In the genomic region with DNA sequence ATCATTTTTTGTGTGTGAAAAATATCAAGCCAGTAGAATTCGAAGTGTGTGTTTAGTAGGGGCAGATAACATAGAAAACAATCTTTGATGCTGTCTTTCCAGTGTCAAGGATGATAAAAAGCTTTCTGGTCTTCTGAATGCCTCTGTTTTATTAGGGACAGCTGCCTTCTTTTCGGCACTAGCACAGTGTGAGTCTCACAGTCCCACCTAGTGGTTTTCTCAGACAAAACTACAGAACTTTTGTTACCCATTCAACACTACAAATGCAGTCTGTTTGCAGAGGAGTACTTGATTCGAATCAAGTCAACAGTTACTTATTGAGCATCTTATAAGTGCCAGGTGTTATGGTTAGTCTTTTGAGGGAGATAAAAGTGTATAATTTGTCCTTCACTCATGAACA, we compare ENCODE assay signal across 10 cellular contexts. TPM values are rescaled to one million over a fixed set of nuclear protein-coding genes. Genes with fewer than 3 reads are reported as not detected.
A peak's percentile ranks its signal among the peaks of the same experiment; 100 is the strongest.
DNase-seq lines count a peak whose midpoint lies in the region; FAIRE-seq and TF ChIP-seq lines count a peak whose summit lies in the region.
"Had no signal": no experiment of that assay in that cellular context is flagged by ENCODE, and none has a peak within 500 bp of the region (broad histone marks: within the 10 kb centered on the region; RNA-seq: fewer than 3 reads in every experiment).

No MANE protein-coding gene starts in this region.

- H3K9me1 ChIP-seq in keratinocyte (ENCODE audit: control insufficient read depth, extremely low read depth, insufficient read depth, low read length), result no peaks in the 10 kb centered on the region

- in situ Hi-C loops in HAP-1 (cut with MboI; ENCODE audit: low sequenced_read_pairs), result no loop called here

- H3K36me3 ChIP-seq in keratinocyte (ENCODE audit: control insufficient read depth in 2 of 2, extremely low read depth in 1 of 2, insufficient read depth in 2 of 2, low read length in 2 of 2) (no peaks in the 10 kb centered on the region), HAP-1 (replicated peaks) (no peaks in the 10 kb centered on the region)

- H3K9ac ChIP-seq in keratinocyte (ENCODE audit: control insufficient read depth, extremely low read depth, insufficient read depth, low read length), result no peak overlapping the region

- TF ChIP-seq CTCF in D721Med (IDR thresholded peaks at IDR 0.05; ENCODE audit: insufficient read depth, missing control alignments) (peak; percentile 30), HFF-Myc (IDR thresholded peaks at IDR 0.05; ENCODE audit: low read depth, low read length, missing control alignments) (peak; percentile 25), keratinocyte (optimal IDR thresholded peaks at IDR 0.05 in 1 of 3, IDR thresholded peaks at IDR 0.05 in 1 of 3, conservative IDR thresholded peaks at IDR 0.05 in 1 of 3; ENCODE audit: extremely low read depth in 1 of 3, insufficient read depth in 2 of 3, low read length in 3 of 3) (peak in 1 of 3 experiments; percentile 31)

- no peaks in the 10 kb centered on the region for H3K27me3 ChIP-seq in keratinocyte (ENCODE audit: control insufficient read depth, extremely low read depth, insufficient read depth, low read length)
- H3K27me3 ChIP-seq in HAP-1 (ENCODE audit: low read depth), result no peaks in the 10 kb centered on the region

- no peaks in the 10 kb centered on the region for H3K79me2 ChIP-seq in keratinocyte (ENCODE audit: control insufficient read depth, insufficient read depth, low read length)

- dilution Hi-C loops in keratinocyte (cut with MboI; ENCODE audit: extremely low pct_ligation_motif_present, low sequenced_read_pairs), result no loop called here

- DNase-seq in D721Med (ENCODE audit: insufficient read length, low spot score) (no peak), HFF-Myc (ENCODE audit: extremely low read depth, low read depth) (no peak), amniotic epithelial cell (ENCODE audit: low read depth) (peak; percentile 16), keratinocyte (ENCODE audit: low read depth, low spot score) (no peak), NCI-H510A treated with DMSO at 0.1 percent for 48 hours (lab: John Stamatoyannopoulos, UW) (no peak), hippocampal formation (lab: John Stamatoyannopoulos, UW) (no peak), SK-N-DZ (ENCODE audit: low spot score) (no peak), HAP-1 (ENCODE audit: low spot score in 2 of 2) (no peak)
- DNase-seq: DND-41, MV-4-11 had no signal

- H3K4me3 ChIP-seq in HFF-Myc (replicated peaks; ENCODE audit: low read depth, low read length) (no peak overlapping the region), keratinocyte (ENCODE audit: control insufficient read depth in 2 of 3, extremely low read depth in 1 of 3, insufficient read depth in 2 of 3, low read depth in 1 of 3, low read length in 3 of 3) (no peak overlapping the region), HAP-1 (no peak overlapping the region)

- no peak overlapping the region for H3K4me2 ChIP-seq in keratinocyte (ENCODE audit: control insufficient read depth, extremely low read depth, insufficient read depth, low read depth, low read length)

- no peak overlapping the region for H3K27ac ChIP-seq in keratinocyte (ENCODE audit: control insufficient read depth, insufficient read depth, low read length)

- H3K4me1 ChIP-seq in keratinocyte (ENCODE audit: control insufficient read depth, extremely low read depth, insufficient read depth, low read length) (no peaks in the 10 kb centered on the region), HAP-1 (no peaks in the 10 kb centered on the region)

- H2AFZ ChIP-seq in keratinocyte (ENCODE audit: control insufficient read depth, low read length), result no peak overlapping the region

- H3K9me3 ChIP-seq in keratinocyte (ENCODE audit: control insufficient read depth, low read depth, low read length) (no peaks in the 10 kb centered on the region), HAP-1 (0 out of 2 replicates have a peak, but pooled peaks cover 2% of the 10 kb centered on the region)

- no peaks in the 10 kb centered on the region for H4K20me1 ChIP-seq in keratinocyte (ENCODE audit: control insufficient read depth, extremely low read depth, insufficient read depth, low read length)

- FAIRE-seq in D721Med (lab: Jason Lieb, UNC) (no peak), keratinocyte (lab: Jason Lieb, UNC) (peak; percentile 53)

RNA-seq across cellular contexts. Expression of gene MCOLN3, which starts 30.6 kb away (rescaled TPM):
- polyA plus RNA-seq in keratinocyte, result 5.5 to 16.2 TPM (median 15.4 TPM) in 3 replicates
- 2.6 TPM for polyA plus RNA-seq in keratinocyte (2011; ENCODE audit: low read depth)
- 2.6 and 6.8 TPM in 2 replicates for polyA plus RNA-seq in keratinocyte (2011; cell fraction: cytosol; rRNA removed)
- 35.3 and 40.8 TPM in 2 replicates for polyA plus RNA-seq in keratinocyte (2011; cell fraction: nucleus; rRNA removed)
- 2.2 and 3.5 TPM in 2 replicates for polyA plus RNA-seq in keratinocyte (2012; ENCODE audit: low replicate concordance)
- polyA minus RNA-seq in keratinocyte, result 0.59 to 7.7 TPM (median 6.9 TPM) in 3 replicates
- 2.9 TPM for polyA minus RNA-seq in keratinocyte (2011; cell fraction: cytosol; rRNA and poly(A)+ RNA removed)
- 9.2 and 17.8 TPM in 2 replicates for polyA minus RNA-seq in keratinocyte (2011; cell fraction: nucleus; rRNA and poly(A)+ RNA removed)
- polyA plus RNA-seq in SK-N-DZ (2014; cell fraction: cytosol; rRNA removed), result 0.02 TPM in 1 of 2 replicates, not detected in the other
- polyA plus RNA-seq in SK-N-DZ (2014; cell fraction: nucleus; rRNA removed), result not detected in 2 replicates
